1 cellular context compared by ENCODE assay signal in the genomic region with DNA sequence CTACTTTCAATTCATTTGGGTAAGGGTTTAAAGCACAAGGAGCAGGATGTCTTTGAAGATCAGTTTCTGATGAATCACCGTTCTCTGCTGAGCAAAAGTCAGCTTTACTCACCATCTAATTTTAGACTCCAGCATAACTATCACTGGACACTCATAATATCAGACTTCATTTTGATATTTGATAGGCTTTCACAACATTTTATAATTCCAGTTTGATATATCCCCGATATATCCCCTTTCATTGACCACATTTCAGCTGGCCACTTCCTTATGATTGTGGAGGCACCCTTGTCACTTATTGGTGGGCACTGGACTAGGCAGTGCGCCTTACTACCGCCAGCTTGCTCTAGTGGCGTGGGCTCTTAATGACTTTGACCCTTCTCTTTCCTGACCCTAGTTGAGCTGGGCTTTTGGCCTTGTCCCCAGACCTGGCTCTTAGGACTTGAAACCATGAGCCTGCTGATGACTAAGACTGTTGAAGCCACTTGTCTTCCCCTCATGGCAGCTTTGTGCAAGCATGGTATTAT.
A peak's percentile ranks its signal among the peaks of the same experiment; 100 is the strongest.
TF ChIP-seq lines count a peak whose summit lies in the region.

No MANE protein-coding gene starts in this region.

TF ChIP-seq in K562, 482 proteins besides CTCF, POLR2A, EP300 and RAD21 (continued from another document and continues in another):
- TF ChIP-seq MTA1 (IDR thresholded peaks at IDR 0.05; ENCODE audit: borderline replicate concordance), result no peak
- TF ChIP-seq MCM2 (IDR thresholded peaks at IDR 0.05; ENCODE audit: low read depth), result no peak
- 0 out of 2 replicates have a peak, but pooled peaks have one; percentile 43 for TF ChIP-seq ARID1B (IDR thresholded peaks at IDR 0.05)
- TF ChIP-seq ZNF551 (CRISPR knock-in tag; IDR thresholded peaks at IDR 0.05), result no peak
- TF ChIP-seq, protein P1, sequence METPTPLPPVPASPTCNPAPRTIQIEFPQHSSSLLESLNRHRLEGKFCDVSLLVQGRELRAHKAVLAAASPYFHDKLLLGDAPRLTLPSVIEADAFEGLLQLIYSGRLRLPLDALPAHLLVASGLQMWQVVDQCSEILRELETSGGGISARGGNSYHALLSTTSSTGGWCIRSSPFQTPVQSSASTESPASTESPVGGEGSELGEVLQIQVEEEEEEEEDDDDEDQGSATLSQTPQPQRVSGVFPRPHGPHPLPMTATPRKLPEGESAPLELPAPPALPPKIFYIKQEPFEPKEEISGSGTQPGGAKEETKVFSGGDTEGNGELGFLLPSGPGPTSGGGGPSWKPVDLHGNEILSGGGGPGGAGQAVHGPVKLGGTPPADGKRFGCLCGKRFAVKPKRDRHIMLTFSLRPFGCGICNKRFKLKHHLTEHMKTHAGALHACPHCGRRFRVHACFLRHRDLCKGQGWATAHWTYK (CRISPR knock-in tag; IDR thresholded peaks at IDR 0.05), result 0 out of 2 replicates have a peak, but pooled peaks have one; percentile 18
- peak; percentile 78 for TF ChIP-seq C11orf30 (IDR thresholded peaks at IDR 0.05; ENCODE audit: low read depth)
- peak; percentile 66; the same call in 1 of the 2 replicates for TF ChIP-seq SMARCE1 (IDR thresholded peaks at IDR 0.05)
- TF ChIP-seq FOXJ2 (tag; IDR thresholded peaks at IDR 0.05), result no peak
- TF ChIP-seq ARHGAP35 (IDR thresholded peaks at IDR 0.05; ENCODE audit: partially characterized antibody), result no peak
- TF ChIP-seq JUN (IDR thresholded peaks at IDR 0.05; ENCODE audit: borderline replicate concordance, low read depth, low read length), result no peak; the same call in 1 of the 2 replicates
- peak; percentile 58; the same call in 1 of the 2 replicates for TF ChIP-seq JUN (CRISPR knock-in tag; IDR thresholded peaks at IDR 0.05; ENCODE audit: borderline replicate concordance)
- no peak for TF ChIP-seq ETV5 (CRISPR knock-in tag; IDR thresholded peaks at IDR 0.05; ENCODE audit: low read depth)
- TF ChIP-seq, protein P2, sequence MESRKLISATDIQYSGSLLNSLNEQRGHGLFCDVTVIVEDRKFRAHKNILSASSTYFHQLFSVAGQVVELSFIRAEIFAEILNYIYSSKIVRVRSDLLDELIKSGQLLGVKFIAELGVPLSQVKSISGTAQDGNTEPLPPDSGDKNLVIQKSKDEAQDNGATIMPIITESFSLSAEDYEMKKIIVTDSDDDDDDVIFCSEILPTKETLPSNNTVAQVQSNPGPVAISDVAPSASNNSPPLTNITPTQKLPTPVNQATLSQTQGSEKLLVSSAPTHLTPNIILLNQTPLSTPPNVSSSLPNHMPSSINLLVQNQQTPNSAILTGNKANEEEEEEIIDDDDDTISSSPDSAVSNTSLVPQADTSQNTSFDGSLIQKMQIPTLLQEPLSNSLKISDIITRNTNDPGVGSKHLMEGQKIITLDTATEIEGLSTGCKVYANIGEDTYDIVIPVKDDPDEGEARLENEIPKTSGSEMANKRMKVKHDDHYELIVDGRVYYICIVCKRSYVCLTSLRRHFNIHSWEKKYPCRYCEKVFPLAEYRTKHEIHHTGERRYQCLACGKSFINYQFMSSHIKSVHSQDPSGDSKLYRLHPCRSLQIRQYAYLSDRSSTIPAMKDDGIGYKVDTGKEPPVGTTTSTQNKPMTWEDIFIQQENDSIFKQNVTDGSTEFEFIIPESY (CRISPR knock-in tag; IDR thresholded peaks at IDR 0.05), result peak; percentile 89
- no peak for TF ChIP-seq MYNN (IDR thresholded peaks at IDR 0.05)
- no peak for TF ChIP-seq MYNN (CRISPR knock-in tag; IDR thresholded peaks at IDR 0.05)
- TF ChIP-seq SMARCC2 (IDR thresholded peaks at IDR 0.05; ENCODE audit: low read depth), result 0 out of 2 replicates have a peak, but pooled peaks have one; percentile 50
- no peak for TF ChIP-seq CHD1 (IDR thresholded peaks at IDR 0.05; ENCODE audit: low read length)
- TF ChIP-seq NR2C2 (CRISPR knock-in tag; IDR thresholded peaks at IDR 0.05), result no peak
- peak; percentile 61 for TF ChIP-seq NR2C2 (tag; IDR thresholded peaks at IDR 0.05)
- 0 out of 2 replicates have a peak, but pooled peaks have one; percentile 18 for TF ChIP-seq L3MBTL2 (IDR thresholded peaks at IDR 0.05)
- TF ChIP-seq YY1 (IDR thresholded peaks at IDR 0.05; ENCODE audit: borderline replicate concordance in 1 of 3, control insufficient read depth in 1 of 3, extremely low read depth in 1 of 3, insufficient read depth in 3 of 3, insufficient read length in 1 of 3, insufficient replicate concordance in 2 of 3, low read depth in 1 of 3, low read length in 2 of 3), result peak in 1 of 3 experiments; percentile 13
- TF ChIP-seq SMARCA4 (IDR thresholded peaks at IDR 0.05), result 0 out of 2 replicates have a peak, but pooled peaks have one; percentile 35
- no peak for TF ChIP-seq BRD4 (IDR thresholded peaks at IDR 0.05)
- no peak for TF ChIP-seq CBX5 (IDR thresholded peaks at IDR 0.05; ENCODE audit: borderline replicate concordance, low read depth)
- TF ChIP-seq FOSL1 (tag; conservative IDR thresholded peaks at IDR 0.05), result peak; percentile 75
- no peak for TF ChIP-seq TCF7L2 (IDR thresholded peaks at IDR 0.05; ENCODE audit: low read depth, low read length)
- no peak for TF ChIP-seq ZBTB7A (IDR thresholded peaks at IDR 0.05; ENCODE audit: borderline replicate concordance, control insufficient read depth, low read depth, low read length)
- no peak for TF ChIP-seq HDAC2 (IDR thresholded peaks at IDR 0.05)
- TF ChIP-seq, protein P3, sequence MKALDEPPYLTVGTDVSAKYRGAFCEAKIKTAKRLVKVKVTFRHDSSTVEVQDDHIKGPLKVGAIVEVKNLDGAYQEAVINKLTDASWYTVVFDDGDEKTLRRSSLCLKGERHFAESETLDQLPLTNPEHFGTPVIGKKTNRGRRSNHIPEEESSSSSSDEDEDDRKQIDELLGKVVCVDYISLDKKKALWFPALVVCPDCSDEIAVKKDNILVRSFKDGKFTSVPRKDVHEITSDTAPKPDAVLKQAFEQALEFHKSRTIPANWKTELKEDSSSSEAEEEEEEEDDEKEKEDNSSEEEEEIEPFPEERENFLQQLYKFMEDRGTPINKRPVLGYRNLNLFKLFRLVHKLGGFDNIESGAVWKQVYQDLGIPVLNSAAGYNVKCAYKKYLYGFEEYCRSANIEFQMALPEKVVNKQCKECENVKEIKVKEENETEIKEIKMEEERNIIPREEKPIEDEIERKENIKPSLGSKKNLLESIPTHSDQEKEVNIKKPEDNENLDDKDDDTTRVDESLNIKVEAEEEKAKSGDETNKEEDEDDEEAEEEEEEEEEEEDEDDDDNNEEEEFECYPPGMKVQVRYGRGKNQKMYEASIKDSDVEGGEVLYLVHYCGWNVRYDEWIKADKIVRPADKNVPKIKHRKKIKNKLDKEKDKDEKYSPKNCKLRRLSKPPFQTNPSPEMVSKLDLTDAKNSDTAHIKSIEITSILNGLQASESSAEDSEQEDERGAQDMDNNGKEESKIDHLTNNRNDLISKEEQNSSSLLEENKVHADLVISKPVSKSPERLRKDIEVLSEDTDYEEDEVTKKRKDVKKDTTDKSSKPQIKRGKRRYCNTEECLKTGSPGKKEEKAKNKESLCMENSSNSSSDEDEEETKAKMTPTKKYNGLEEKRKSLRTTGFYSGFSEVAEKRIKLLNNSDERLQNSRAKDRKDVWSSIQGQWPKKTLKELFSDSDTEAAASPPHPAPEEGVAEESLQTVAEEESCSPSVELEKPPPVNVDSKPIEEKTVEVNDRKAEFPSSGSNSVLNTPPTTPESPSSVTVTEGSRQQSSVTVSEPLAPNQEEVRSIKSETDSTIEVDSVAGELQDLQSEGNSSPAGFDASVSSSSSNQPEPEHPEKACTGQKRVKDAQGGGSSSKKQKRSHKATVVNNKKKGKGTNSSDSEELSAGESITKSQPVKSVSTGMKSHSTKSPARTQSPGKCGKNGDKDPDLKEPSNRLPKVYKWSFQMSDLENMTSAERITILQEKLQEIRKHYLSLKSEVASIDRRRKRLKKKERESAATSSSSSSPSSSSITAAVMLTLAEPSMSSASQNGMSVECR (CRISPR knock-in tag; IDR thresholded peaks at IDR 0.05), result no peak
- TF ChIP-seq, protein P4, sequence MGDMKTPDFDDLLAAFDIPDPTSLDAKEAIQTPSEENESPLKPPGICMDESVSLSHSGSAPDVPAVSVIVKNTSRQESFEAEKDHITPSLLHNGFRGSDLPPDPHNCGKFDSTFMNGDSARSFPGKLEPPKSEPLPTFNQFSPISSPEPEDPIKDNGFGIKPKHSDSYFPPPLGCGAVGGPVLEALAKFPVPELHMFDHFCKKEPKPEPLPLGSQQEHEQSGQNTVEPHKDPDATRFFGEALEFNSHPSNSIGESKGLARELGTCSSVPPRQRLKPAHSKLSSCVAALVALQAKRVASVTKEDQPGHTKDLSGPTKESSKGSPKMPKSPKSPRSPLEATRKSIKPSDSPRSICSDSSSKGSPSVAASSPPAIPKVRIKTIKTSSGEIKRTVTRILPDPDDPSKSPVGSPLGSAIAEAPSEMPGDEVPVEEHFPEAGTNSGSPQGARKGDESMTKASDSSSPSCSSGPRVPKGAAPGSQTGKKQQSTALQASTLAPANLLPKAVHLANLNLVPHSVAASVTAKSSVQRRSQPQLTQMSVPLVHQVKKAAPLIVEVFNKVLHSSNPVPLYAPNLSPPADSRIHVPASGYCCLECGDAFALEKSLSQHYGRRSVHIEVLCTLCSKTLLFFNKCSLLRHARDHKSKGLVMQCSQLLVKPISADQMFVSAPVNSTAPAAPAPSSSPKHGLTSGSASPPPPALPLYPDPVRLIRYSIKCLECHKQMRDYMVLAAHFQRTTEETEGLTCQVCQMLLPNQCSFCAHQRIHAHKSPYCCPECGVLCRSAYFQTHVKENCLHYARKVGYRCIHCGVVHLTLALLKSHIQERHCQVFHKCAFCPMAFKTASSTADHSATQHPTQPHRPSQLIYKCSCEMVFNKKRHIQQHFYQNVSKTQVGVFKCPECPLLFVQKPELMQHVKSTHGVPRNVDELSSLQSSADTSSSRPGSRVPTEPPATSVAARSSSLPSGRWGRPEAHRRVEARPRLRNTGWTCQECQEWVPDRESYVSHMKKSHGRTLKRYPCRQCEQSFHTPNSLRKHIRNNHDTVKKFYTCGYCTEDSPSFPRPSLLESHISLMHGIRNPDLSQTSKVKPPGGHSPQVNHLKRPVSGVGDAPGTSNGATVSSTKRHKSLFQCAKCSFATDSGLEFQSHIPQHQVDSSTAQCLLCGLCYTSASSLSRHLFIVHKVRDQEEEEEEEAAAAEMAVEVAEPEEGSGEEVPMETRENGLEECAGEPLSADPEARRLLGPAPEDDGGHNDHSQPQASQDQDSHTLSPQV (IDR thresholded peaks at IDR 0.05), result peak; percentile 80
- TF ChIP-seq CBFA2T3 (IDR thresholded peaks at IDR 0.05), result 0 out of 2 replicates have a peak, but pooled peaks have one; percentile 8
- TF ChIP-seq EHMT2 (IDR thresholded peaks at IDR 0.05), result peak; percentile 85
- TF ChIP-seq MAFK (IDR thresholded peaks at IDR 0.05; ENCODE audit: low read length), result peak; percentile 26; the same call in 1 of the 2 replicates
- 0 out of 2 replicates have a peak, but pooled peaks have one; percentile 21 for TF ChIP-seq KHSRP (IDR thresholded peaks at IDR 0.05)
- TF ChIP-seq, protein P5, sequence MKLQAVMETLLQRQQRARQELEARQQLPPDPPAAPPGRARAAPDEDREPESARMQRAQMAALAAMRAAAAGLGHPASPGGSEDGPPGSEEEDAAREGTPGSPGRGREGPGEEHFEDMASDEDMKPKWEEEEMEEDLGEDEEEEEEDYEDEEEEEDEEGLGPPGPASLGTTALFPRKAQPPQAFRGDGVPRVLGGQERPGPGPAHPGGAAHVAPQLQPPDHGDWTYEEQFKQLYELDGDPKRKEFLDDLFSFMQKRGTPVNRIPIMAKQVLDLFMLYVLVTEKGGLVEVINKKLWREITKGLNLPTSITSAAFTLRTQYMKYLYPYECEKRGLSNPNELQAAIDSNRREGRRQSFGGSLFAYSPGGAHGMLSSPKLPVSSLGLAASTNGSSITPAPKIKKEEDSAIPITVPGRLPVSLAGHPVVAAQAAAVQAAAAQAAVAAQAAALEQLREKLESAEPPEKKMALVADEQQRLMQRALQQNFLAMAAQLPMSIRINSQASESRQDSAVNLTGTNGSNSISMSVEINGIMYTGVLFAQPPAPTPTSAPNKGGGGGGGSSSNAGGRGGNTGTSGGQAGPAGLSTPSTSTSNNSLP (IDR thresholded peaks at IDR 0.05; ENCODE audit: borderline replicate concordance, low read depth, low read length), result peak; percentile 72; the same call in 1 of the 2 replicates
- TF ChIP-seq HNRNPLL (IDR thresholded peaks at IDR 0.05; ENCODE audit: low read depth, low read length, poor library complexity, severe bottlenecking), result peak; percentile 54
- TF ChIP-seq ZNF316 (IDR thresholded peaks at IDR 0.05), result peak; percentile 67
- 0 out of 2 replicates have a peak, but pooled peaks have one; percentile 15 for TF ChIP-seq ATF7 (IDR thresholded peaks at IDR 0.05)
- TF ChIP-seq DMBX1 (CRISPR knock-in tag; IDR thresholded peaks at IDR 0.05; ENCODE audit: borderline replicate concordance), result peak; percentile 51; the same call in 1 of the 2 replicates
- no peak for TF ChIP-seq ZNF583 (CRISPR knock-in tag; IDR thresholded peaks at IDR 0.05)
- TF ChIP-seq TBL1XR1 (IDR thresholded peaks at IDR 0.05; ENCODE audit: low read length in 2 of 2), result no peak
- TF ChIP-seq ZBTB17 (CRISPR knock-in tag; IDR thresholded peaks at IDR 0.05), result no peak
- peak; percentile 85 for TF ChIP-seq MEF2A (IDR thresholded peaks at IDR 0.05; ENCODE audit: control insufficient read depth, low read depth, low read length)
- 0 out of 2 replicates have a peak, but pooled peaks have one; percentile 46 for TF ChIP-seq MEF2D (tag; conservative IDR thresholded peaks at IDR 0.05; ENCODE audit: low read depth)
- no peak for TF ChIP-seq NR2C1 (IDR thresholded peaks at IDR 0.05)
- TF ChIP-seq NR2C1 (tag; IDR thresholded peaks at IDR 0.05), result peak; percentile 46; the same call in 1 of the 2 replicates
- no peak for TF ChIP-seq ESRRB (CRISPR knock-in tag; IDR thresholded peaks at IDR 0.05; ENCODE audit: borderline replicate concordance)
- peak; percentile 41; the same call in 1 of the 2 replicates for TF ChIP-seq MAFG (tag; conservative IDR thresholded peaks at IDR 0.05)
- no peak for TF ChIP-seq STAG1 (CRISPR knock-in tag; IDR thresholded peaks at IDR 0.05; ENCODE audit: borderline replicate concordance)
- no peak for TF ChIP-seq PTBP1 (IDR thresholded peaks at IDR 0.05; ENCODE audit: low read depth, low read length)
- TF ChIP-seq FOXJ3 (CRISPR knock-in tag; IDR thresholded peaks at IDR 0.05), result no peak
- TF ChIP-seq, protein P6, sequence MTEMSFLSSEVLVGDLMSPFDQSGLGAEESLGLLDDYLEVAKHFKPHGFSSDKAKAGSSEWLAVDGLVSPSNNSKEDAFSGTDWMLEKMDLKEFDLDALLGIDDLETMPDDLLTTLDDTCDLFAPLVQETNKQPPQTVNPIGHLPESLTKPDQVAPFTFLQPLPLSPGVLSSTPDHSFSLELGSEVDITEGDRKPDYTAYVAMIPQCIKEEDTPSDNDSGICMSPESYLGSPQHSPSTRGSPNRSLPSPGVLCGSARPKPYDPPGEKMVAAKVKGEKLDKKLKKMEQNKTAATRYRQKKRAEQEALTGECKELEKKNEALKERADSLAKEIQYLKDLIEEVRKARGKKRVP (CRISPR knock-in tag; IDR thresholded peaks at IDR 0.05), result 0 out of 2 replicates have a peak, but pooled peaks have one; percentile 33
